Comparison of ENCODE assay signal across 8 cellular contexts in the genomic region with DNA sequence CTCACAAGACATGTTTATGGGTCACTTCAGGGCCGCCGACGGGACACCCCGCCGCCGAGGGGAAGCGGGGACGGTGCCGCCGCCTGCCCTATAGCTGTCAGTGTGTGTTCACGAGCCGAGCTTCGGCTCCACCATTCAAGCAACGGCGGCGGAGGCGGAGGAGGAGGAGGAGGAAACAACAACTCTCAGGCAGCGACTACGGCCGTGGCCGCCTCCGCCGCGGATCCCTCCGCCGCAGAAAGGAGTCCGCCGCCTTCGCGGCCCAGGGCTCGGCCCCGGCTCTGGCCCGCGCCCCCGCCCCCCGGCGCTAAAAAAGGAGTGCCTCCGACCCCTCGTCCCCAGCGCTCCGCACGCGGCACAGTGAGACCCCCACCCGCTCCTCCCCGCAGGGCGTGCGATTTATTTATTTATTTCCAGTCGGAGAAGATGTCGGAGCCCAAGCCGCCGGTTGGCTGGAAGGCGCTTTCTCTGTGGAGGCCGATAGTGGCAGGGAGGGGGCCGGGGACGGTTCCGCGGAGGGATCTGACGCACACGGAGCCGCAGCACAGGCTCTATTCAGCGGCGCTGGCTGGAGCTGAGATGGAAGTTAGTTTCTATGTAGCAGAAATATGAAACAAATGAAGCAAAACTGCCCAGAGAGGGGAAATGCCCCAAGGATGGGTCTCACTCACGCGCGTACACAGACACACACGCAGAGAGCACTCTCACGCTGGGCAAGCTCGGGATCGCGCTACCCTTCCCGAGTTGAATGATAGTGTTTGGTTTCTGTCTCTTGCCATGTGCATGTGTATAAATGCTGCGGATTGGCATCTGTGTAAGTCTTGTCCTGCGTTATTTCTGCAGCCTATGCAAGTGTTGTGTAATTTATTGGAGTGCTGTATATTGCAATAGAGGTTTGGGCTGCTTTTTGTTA. TPM values are rescaled to one million over a fixed set of nuclear protein-coding genes. Genes with fewer than 3 reads are reported as not detected.
DNase-seq lines count a peak whose midpoint lies in the region; ATAC-seq, FAIRE-seq and TF ChIP-seq lines count a peak whose summit lies in the region.

TSS of gene PHIP (minus strand) at position 198 of the 913 bp plus-strand sequence. CDS start at position 12, 186 bp downstream.

- peak; percentile 78 for TF ChIP-seq POLR2A in GM12891 (IDR thresholded peaks at IDR 0.05; ENCODE audit: low read depth, low read length)

- no peaks in the 10 kb centered on the region for H3K36me3 ChIP-seq in parathyroid adenoma (ENCODE audit: control insufficient read depth, insufficient read depth, low read length)
- H3K36me3 ChIP-seq in tibial artery = no peaks in the 10 kb centered on the region

- TF ChIP-seq CTCF in parathyroid adenoma (IDR thresholded peaks at IDR 0.05) (peak; percentile 6), tibial artery (IDR thresholded peaks at IDR 0.05) (no peak)

- H3K79me2 ChIP-seq in parathyroid adenoma = peaks cover 3% of the 10 kb centered on the region

- H3K9ac ChIP-seq in parathyroid adenoma = peak within 1 kb of the TSS; percentile 87

- H2AFZ ChIP-seq in parathyroid adenoma = peak within 1 kb of the TSS; percentile 100

- intact Hi-C loops in Right ventricle myocardium superior (cut with DNase I) = loop anchor here (5.0 kb wide), 1 partner anchor 154 kb away; the partner anchor contains the start of gene HMGN3
- intact Hi-C loops in tibial artery (cut with DNase I; ENCODE audit: low total_unique reads) = loop anchor here (5.0 kb wide), 1 partner anchor 154 kb away; the partner anchor contains the start of gene HMGN3

- H3K4me1 ChIP-seq in parathyroid adenoma (peaks cover 7% of the 10 kb centered on the region), tibial artery (peaks cover 0 to 42% (median 8%) of the 10 kb centered on the region in 4 donors)

- H3K4me3 ChIP-seq in parathyroid adenoma (ENCODE audit: low read depth, low read length) (peak within 1 kb of the TSS; percentile 87), tibial artery (peak within 1 kb of the TSS; percentile 98)

- peak; percentile 85 for FAIRE-seq in GM12891 (lab: Jason Lieb, UNC)

- H3K4me2 ChIP-seq in parathyroid adenoma (ENCODE audit: low read length) = peak within 1 kb of the TSS; percentile 83

- H3K27ac ChIP-seq in parathyroid adenoma (peak within 1 kb of the TSS; percentile 96), tibial artery (peak within 1 kb of the TSS; percentile 98 to 99)

- ATAC-seq in HG02798 (IDR thresholded peaks at IDR 0.05; ENCODE audit: poor library complexity, unreplicated experiment) (peak; percentile 73), Right ventricle myocardium superior (ENCODE audit: poor library complexity) (peak; percentile 95)

- H3K9me3 ChIP-seq in parathyroid adenoma (ENCODE audit: control insufficient read depth, low read length) = no peaks in the 10 kb centered on the region
- no peaks in the 10 kb centered on the region for H3K9me3 ChIP-seq in tibial artery

- DNase-seq in GM12891 (ENCODE audit: insufficient read length, low spot score) (peak; percentile 46), NCI-H1417 treated with DMSO at 0.1 percent for 48 hours (lab: John Stamatoyannopoulos, UW) (peak; percentile 72), SW 1271 (lab: John Stamatoyannopoulos, UW) (peak; percentile 73 to 93), Right ventricle myocardium superior (peak; percentile 96), tibial artery (peak; percentile 94 to 97)
- DNase-seq in activated naive CD8-positive, alpha-beta T cell treated with anti-CD3 and anti-CD28 coated beads, Interleukin-2, amount 50 U/mL, for 16 hours (ENCODE audit: low read depth, low spot score) = peak; percentile 80

- no peaks in the 10 kb centered on the region for H3K27me3 ChIP-seq in parathyroid adenoma (ENCODE audit: control insufficient read depth, insufficient read depth, low read length)
- no peaks in the 10 kb centered on the region for H3K27me3 ChIP-seq in tibial artery

TF ChIP-seq in GM12891, 5 proteins besides CTCF, POLR2A, EP300 and RAD21:
- TF ChIP-seq SPI1 (IDR thresholded peaks at IDR 0.05; ENCODE audit: low read depth, low read length) = 0 out of 2 replicates have a peak, but pooled peaks have one; percentile 3
- TF ChIP-seq POLR2AphosphoS5 (IDR thresholded peaks at IDR 0.05; ENCODE audit: low read depth, low read length) = peak; percentile 70
- TF ChIP-seq POU2F2 (IDR thresholded peaks at IDR 0.05; ENCODE audit: low read depth, low read length) = peak; percentile 76
- TF ChIP-seq TAF1 (IDR thresholded peaks at IDR 0.05; ENCODE audit: low read depth, low read length) = peak; percentile 77; the same call in 1 of the 2 replicates
- peak; percentile 36 for TF ChIP-seq PAX5 (IDR thresholded peaks at IDR 0.05; ENCODE audit: insufficient read depth, low read length, severe bottlenecking)

RNA-seq across cellular contexts. Expression of gene PHIP, which starts in this region (rescaled TPM):
- 8.2 TPM for polyA plus RNA-seq in GM12891 (2012; ENCODE audit: low read depth, missing spikeins)
- total RNA-seq in Right ventricle myocardium superior = 13.3 TPM

Comparison
In these comparisons a context has a peak if more than half of its experiments do, and no peak if none do; other contexts are left out.
1. Peak in every context shown above with its lines: DNase-seq, ATAC-seq, H3K4me3 ChIP-seq and H3K27ac ChIP-seq.
2. DNase-seq: peak in every context shown above with its lines; median percentile 96 in Right ventricle myocardium superior; 96 in tibial artery; 83 in SW 1271; 80 in activated naive CD8-positive, alpha-beta T cell treated with anti-CD3 and anti-CD28 coated beads, Interleukin-2, amount 50 U/mL, for 16 hours; 72 in NCI-H1417 treated with DMSO at 0.1 percent for 48 hours; 46 in GM12891.